ENCODE assay signal across 2 cellular contexts in the genomic region with DNA sequence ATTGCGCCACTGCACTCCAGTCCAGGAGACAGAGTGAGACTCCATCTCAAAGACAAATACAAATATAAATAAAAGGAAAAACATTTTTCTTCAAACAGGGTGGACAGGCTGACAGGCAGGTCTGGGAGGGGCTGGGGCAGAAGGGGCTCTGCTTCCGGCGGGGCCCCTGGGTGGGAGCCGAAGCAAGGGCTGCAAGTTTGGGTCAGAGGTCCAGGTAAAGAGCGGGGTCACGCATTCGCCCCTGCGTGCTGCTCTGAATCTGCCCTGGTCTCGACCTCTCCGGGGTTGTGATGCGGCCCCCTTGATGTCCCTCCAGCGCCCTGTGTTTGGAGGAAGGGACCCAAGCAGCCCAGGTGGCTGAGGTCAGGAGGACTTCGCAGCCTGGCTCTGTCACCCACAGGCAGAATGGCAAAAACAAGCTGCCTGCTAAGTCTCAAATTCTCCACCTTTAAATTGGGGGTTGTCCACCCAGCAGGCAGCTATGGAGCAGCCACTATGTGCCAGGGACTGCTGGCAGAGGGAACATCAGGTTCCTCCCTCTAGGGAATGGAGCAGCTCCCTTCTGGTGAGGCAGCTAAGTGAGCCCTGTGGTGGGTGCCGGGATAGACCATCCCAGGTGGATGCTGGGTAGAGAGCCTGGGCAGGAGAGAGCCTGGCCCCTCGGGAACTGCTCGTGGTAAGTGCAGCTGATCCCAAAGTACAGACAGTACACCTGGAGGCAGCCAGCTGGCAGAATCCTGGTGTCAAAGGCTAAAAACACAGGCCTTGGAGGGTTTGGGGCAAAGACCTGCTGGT.
TF ChIP-seq lines count a peak whose summit lies in the region.

No MANE protein-coding gene starts in this region.

TF ChIP-seq in HCT116, 20 proteins besides CTCF, POLR2A, EP300 and RAD21 (continued from another document):
- TF ChIP-seq, protein P1, sequence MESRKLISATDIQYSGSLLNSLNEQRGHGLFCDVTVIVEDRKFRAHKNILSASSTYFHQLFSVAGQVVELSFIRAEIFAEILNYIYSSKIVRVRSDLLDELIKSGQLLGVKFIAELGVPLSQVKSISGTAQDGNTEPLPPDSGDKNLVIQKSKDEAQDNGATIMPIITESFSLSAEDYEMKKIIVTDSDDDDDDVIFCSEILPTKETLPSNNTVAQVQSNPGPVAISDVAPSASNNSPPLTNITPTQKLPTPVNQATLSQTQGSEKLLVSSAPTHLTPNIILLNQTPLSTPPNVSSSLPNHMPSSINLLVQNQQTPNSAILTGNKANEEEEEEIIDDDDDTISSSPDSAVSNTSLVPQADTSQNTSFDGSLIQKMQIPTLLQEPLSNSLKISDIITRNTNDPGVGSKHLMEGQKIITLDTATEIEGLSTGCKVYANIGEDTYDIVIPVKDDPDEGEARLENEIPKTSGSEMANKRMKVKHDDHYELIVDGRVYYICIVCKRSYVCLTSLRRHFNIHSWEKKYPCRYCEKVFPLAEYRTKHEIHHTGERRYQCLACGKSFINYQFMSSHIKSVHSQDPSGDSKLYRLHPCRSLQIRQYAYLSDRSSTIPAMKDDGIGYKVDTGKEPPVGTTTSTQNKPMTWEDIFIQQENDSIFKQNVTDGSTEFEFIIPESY (IDR thresholded peaks at IDR 0.05; ENCODE audit: extremely low read depth, insufficient replicate concordance, low read length), result no peak
- TF ChIP-seq ZFX (IDR thresholded peaks at IDR 0.05) (no peak), SIN3A (IDR thresholded peaks at IDR 0.05; ENCODE audit: low read depth) (no peak)

TF ChIP-seq in WTC11, 78 proteins besides CTCF, POLR2A, EP300 and RAD21 (continued from another document):
- TF ChIP-seq, protein P2, sequence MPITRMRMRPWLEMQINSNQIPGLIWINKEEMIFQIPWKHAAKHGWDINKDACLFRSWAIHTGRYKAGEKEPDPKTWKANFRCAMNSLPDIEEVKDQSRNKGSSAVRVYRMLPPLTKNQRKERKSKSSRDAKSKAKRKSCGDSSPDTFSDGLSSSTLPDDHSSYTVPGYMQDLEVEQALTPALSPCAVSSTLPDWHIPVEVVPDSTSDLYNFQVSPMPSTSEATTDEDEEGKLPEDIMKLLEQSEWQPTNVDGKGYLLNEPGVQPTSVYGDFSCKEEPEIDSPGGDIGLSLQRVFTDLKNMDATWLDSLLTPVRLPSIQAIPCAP (CRISPR knock-in tag; IDR thresholded peaks at IDR 0.05), result no peak
- TF ChIP-seq, protein P3, sequence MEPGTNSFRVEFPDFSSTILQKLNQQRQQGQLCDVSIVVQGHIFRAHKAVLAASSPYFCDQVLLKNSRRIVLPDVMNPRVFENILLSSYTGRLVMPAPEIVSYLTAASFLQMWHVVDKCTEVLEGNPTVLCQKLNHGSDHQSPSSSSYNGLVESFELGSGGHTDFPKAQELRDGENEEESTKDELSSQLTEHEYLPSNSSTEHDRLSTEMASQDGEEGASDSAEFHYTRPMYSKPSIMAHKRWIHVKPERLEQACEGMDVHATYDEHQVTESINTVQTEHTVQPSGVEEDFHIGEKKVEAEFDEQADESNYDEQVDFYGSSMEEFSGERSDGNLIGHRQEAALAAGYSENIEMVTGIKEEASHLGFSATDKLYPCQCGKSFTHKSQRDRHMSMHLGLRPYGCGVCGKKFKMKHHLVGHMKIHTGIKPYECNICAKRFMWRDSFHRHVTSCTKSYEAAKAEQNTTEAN (CRISPR knock-in tag; IDR thresholded peaks at IDR 0.05), result no peak
- TF ChIP-seq, protein P4, sequence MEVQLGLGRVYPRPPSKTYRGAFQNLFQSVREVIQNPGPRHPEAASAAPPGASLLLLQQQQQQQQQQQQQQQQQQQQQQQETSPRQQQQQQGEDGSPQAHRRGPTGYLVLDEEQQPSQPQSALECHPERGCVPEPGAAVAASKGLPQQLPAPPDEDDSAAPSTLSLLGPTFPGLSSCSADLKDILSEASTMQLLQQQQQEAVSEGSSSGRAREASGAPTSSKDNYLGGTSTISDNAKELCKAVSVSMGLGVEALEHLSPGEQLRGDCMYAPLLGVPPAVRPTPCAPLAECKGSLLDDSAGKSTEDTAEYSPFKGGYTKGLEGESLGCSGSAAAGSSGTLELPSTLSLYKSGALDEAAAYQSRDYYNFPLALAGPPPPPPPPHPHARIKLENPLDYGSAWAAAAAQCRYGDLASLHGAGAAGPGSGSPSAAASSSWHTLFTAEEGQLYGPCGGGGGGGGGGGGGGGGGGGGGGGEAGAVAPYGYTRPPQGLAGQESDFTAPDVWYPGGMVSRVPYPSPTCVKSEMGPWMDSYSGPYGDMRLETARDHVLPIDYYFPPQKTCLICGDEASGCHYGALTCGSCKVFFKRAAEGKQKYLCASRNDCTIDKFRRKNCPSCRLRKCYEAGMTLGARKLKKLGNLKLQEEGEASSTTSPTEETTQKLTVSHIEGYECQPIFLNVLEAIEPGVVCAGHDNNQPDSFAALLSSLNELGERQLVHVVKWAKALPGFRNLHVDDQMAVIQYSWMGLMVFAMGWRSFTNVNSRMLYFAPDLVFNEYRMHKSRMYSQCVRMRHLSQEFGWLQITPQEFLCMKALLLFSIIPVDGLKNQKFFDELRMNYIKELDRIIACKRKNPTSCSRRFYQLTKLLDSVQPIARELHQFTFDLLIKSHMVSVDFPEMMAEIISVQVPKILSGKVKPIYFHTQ (CRISPR knock-in tag; IDR thresholded peaks at IDR 0.05), result no peak
- TF ChIP-seq NFYB (CRISPR knock-in tag; conservative IDR thresholded peaks at IDR 0.05; ENCODE audit: low read depth) (no peak), TP53 (CRISPR knock-in tag; IDR thresholded peaks at IDR 0.05) (no peak), SP1 (CRISPR knock-in tag; conservative IDR thresholded peaks at IDR 0.05) (no peak), ZNF232 (CRISPR knock-in tag; IDR thresholded peaks at IDR 0.05) (no peak)
- TF ChIP-seq, protein P5, sequence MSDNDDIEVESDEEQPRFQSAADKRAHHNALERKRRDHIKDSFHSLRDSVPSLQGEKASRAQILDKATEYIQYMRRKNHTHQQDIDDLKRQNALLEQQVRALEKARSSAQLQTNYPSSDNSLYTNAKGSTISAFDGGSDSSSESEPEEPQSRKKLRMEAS (CRISPR knock-in tag; IDR thresholded peaks at IDR 0.05), result no peak
- TF ChIP-seq, protein P6, sequence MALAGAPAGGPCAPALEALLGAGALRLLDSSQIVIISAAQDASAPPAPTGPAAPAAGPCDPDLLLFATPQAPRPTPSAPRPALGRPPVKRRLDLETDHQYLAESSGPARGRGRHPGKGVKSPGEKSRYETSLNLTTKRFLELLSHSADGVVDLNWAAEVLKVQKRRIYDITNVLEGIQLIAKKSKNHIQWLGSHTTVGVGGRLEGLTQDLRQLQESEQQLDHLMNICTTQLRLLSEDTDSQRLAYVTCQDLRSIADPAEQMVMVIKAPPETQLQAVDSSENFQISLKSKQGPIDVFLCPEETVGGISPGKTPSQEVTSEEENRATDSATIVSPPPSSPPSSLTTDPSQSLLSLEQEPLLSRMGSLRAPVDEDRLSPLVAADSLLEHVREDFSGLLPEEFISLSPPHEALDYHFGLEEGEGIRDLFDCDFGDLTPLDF (CRISPR knock-in tag; IDR thresholded peaks at IDR 0.05), result no peak
- TF ChIP-seq, protein P7, sequence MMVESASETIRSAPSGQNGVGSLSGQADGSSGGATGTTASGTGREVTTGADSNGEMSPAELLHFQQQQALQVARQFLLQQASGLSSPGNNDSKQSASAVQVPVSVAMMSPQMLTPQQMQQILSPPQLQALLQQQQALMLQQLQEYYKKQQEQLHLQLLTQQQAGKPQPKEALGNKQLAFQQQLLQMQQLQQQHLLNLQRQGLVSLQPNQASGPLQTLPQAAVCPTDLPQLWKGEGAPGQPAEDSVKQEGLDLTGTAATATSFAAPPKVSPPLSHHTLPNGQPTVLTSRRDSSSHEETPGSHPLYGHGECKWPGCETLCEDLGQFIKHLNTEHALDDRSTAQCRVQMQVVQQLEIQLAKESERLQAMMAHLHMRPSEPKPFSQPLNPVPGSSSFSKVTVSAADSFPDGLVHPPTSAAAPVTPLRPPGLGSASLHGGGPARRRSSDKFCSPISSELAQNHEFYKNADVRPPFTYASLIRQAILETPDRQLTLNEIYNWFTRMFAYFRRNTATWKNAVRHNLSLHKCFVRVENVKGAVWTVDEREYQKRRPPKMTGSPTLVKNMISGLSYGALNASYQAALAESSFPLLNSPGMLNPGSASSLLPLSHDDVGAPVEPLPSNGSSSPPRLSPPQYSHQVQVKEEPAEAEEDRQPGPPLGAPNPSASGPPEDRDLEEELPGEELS (CRISPR knock-in tag; IDR thresholded peaks at IDR 0.05), result no peak
- TF ChIP-seq, protein P8, sequence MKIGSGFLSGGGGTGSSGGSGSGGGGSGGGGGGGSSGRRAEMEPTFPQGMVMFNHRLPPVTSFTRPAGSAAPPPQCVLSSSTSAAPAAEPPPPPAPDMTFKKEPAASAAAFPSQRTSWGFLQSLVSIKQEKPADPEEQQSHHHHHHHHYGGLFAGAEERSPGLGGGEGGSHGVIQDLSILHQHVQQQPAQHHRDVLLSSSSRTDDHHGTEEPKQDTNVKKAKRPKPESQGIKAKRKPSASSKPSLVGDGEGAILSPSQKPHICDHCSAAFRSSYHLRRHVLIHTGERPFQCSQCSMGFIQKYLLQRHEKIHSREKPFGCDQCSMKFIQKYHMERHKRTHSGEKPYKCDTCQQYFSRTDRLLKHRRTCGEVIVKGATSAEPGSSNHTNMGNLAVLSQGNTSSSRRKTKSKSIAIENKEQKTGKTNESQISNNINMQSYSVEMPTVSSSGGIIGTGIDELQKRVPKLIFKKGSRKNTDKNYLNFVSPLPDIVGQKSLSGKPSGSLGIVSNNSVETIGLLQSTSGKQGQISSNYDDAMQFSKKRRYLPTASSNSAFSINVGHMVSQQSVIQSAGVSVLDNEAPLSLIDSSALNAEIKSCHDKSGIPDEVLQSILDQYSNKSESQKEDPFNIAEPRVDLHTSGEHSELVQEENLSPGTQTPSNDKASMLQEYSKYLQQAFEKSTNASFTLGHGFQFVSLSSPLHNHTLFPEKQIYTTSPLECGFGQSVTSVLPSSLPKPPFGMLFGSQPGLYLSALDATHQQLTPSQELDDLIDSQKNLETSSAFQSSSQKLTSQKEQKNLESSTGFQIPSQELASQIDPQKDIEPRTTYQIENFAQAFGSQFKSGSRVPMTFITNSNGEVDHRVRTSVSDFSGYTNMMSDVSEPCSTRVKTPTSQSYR (CRISPR knock-in tag; IDR thresholded peaks at IDR 0.05), result no peak
- TF ChIP-seq, protein P9, sequence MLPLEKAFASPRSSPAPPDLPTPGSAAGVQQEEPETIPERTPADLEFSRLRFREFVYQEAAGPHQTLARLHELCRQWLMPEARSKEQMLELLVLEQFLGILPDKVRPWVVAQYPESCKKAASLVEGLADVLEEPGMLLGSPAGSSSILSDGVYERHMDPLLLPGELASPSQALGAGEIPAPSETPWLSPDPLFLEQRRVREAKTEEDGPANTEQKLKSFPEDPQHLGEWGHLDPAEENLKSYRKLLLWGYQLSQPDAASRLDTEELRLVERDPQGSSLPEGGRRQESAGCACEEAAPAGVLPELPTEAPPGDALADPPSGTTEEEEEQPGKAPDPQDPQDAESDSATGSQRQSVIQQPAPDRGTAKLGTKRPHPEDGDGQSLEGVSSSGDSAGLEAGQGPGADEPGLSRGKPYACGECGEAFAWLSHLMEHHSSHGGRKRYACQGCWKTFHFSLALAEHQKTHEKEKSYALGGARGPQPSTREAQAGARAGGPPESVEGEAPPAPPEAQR (CRISPR knock-in tag; IDR thresholded peaks at IDR 0.05), result no peak
